8 cellular contexts compared by ENCODE assay signal in the genomic region with DNA sequence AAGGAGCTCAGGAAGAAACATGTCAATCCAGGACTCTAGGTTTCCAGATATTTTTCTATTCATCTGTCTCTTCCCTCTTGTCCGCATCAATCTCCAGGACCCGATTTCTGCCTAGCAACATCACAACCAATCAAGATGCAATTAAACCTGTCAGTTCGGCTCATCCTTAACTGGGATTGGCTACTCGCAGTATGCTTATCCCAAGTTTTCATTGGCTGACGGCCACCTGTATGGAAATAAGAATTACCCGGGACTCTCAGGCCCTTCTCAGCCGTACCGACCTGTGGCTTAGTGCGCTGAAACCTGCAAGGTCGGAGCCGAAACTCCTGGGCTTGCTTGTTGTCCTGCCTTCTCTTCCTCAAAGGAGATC. TPM values are rescaled to one million over a fixed set of nuclear protein-coding genes. Genes with fewer than 3 reads are reported as not detected.
DNase-seq lines count a peak whose midpoint lies in the region; ATAC-seq, FAIRE-seq and TF ChIP-seq lines count a peak whose summit lies in the region.

No MANE protein-coding gene starts in this region.

- H3K9me3 Mint-ChIP-seq in endodermal cell, result no peaks in the 10 kb centered on the region

- H3K4me3 Mint-ChIP-seq in endodermal cell, result peak overlapping the region; percentile 54

- no peaks in the 10 kb centered on the region for H3K9me1 ChIP-seq in IMR-90 (ENCODE audit: insufficient read depth, low read length)

- H3K27me3 ChIP-seq in IMR-90 (ENCODE audit: control insufficient read depth, insufficient read depth, low read length) (peaks cover 54% of the 10 kb centered on the region), endodermal cell (ENCODE audit: control insufficient read depth, insufficient read depth, low read length, poor library complexity, severe bottlenecking) (peaks cover 79% of the 10 kb centered on the region), liver (ENCODE audit: control insufficient read depth in 4 of 4, insufficient read depth in 4 of 4, low read length in 3 of 4) (peaks cover 4 to 9% (median 7%) of the 10 kb centered on the region in 4 donors)

- H3K4ac ChIP-seq in IMR-90 (ENCODE audit: low read depth, low read length), result no peak overlapping the region

- peaks cover 13% of the 10 kb centered on the region for H3K4me1 Mint-ChIP-seq in endodermal cell

- H3K14ac ChIP-seq in IMR-90 (replicated peaks; ENCODE audit: low read depth, low read length), result no peak overlapping the region

- peak; percentile 98 for DNase-seq in DMS53 treated with DMSO at 0.1 percent for 48 hours (lab: John Stamatoyannopoulos, UW; ENCODE audit: unreplicated experiment)
- peak; percentile 85 for DNase-seq in IMR-90
- DNase-seq in RCC 7860 (ENCODE audit: low spot score), result peak; percentile 39
- peak; percentile 96 for DNase-seq in endodermal cell
- DNase-seq in superior temporal gyrus (ENCODE audit: extremely low spot score), result peak; percentile 97

- H3K36me3 Mint-ChIP-seq in endodermal cell (ENCODE audit: low read depth), result no peaks in the 10 kb centered on the region

- no peak overlapping the region for H2BK15ac ChIP-seq in IMR-90 (ENCODE audit: low read depth, low read length)

- in situ Hi-C loops in IMR-90 (cut with MboI; ENCODE audit: low sequenced_read_pairs), result no loop called here

- H3K9ac ChIP-seq in IMR-90 (ENCODE audit: low read depth, low read length) (no peak overlapping the region), endodermal cell (ENCODE audit: extremely low read depth, low read length, poor library complexity, severe bottlenecking) (no peak overlapping the region), liver (ENCODE audit: low read depth in 1 of 2, low read length in 2 of 2) (peak overlapping the region in 1 of 2 donors; percentile 38)

- H3K23ac ChIP-seq in IMR-90 (ENCODE audit: low read depth, low read length), result no peak overlapping the region

- no peak for TF ChIP-seq POLR2A in IMR-90 (IDR thresholded peaks at IDR 0.05; ENCODE audit: low read depth, low read length)

- H3K56ac ChIP-seq in IMR-90 (ENCODE audit: extremely low read depth, insufficient read depth, low read length), result no peak overlapping the region

- TF ChIP-seq RAD21 in IMR-90 (IDR thresholded peaks at IDR 0.05; ENCODE audit: low read length), result no peak
- no peak for TF ChIP-seq RAD21 in liver (IDR thresholded peaks at IDR 0.05)

- H3K9me3 ChIP-seq in IMR-90 (ENCODE audit: control insufficient read depth, insufficient read depth, low read length), result no peaks in the 10 kb centered on the region
- no peaks in the 10 kb centered on the region for H3K9me3 ChIP-seq in endodermal cell (ENCODE audit: control insufficient read depth, low read length)
- H3K9me3 ChIP-seq in liver (ENCODE audit: control insufficient read depth in 4 of 4, low read length in 3 of 4), result no peaks in the 10 kb centered on the region

- no peak overlapping the region for H4K91ac ChIP-seq in IMR-90 (ENCODE audit: insufficient read depth, low read depth, low read length)

- dilution Hi-C loops in IMR-90 (cut with HindIII; ENCODE audit: low sequenced_read_pairs, unreplicated experiment), result no loop called here

- WGBS in IMR-90 (ENCODE audit: extremely low coverage in 2 of 2, insufficient read length in 1 of 2), 2 experiments, result 27% methylated on average over 11 of the region's 11 CpGs; no CpG with 5 or more reads in 1 of the 2 experiments
- 0 to 2% methylated on average over 11 of the region's 11 CpGs for WGBS in endodermal cell (ENCODE audit: insufficient coverage in 1 of 2, insufficient read length in 1 of 2), 2 experiments
- WGBS in liver, result 2% methylated on average over 11 of the region's 11 CpGs

- POLR2A ChIA-PET in IMR-90 (lab: Charles Lee; ENCODE audit: unreplicated experiment), result no interaction called here

- no peak overlapping the region for H2AK9ac ChIP-seq in IMR-90 (replicated peaks; ENCODE audit: low read depth, low read length, poor library complexity)

- H3K4me3 ChIP-seq in IMR-90 (ENCODE audit: insufficient read depth, low read depth, low read length) (no peak overlapping the region), endodermal cell (ENCODE audit: low read length) (peak overlapping the region; percentile 71), liver (ENCODE audit: low read depth in 1 of 3, low read length in 3 of 3) (peak overlapping the region in 2 of 3 donors; percentile 10 to 52)

- CTCF ChIA-PET in IMR-90 (lab: Yijun Ruan, JAX), result interaction anchor here (1.2 kb wide), 1 partner anchor 50 kb away, joined by 4 read pairs; no protein-coding TSS in a partner anchor

- no TSS peak for BruUV-seq in IMR-90 (replicated peaks; lab: Mats Ljungman, UMichigan)

- H4K5ac ChIP-seq in IMR-90 (ENCODE audit: low read depth, low read length), result no peak overlapping the region

- H3K18ac ChIP-seq in IMR-90 (ENCODE audit: low read depth, low read length), result no peak overlapping the region

- ATAC-seq in IMR-90 (ENCODE audit: low read depth), result peak; percentile 86
- ATAC-seq in HG02973 (IDR thresholded peaks at IDR 0.05; ENCODE audit: unreplicated experiment), result no peak
- no peak for ATAC-seq in HG03342 (IDR thresholded peaks at IDR 0.05; ENCODE audit: unreplicated experiment)

- H3K27me3 Mint-ChIP-seq in endodermal cell (ENCODE audit: insufficient read depth), result peaks cover 79% of the 10 kb centered on the region

- H3K4me1 ChIP-seq in IMR-90 (ENCODE audit: control insufficient read depth, insufficient read depth, low read length) (peaks cover 2% of the 10 kb centered on the region; the same call in 1 of the 2 replicates), endodermal cell (ENCODE audit: control insufficient read depth, insufficient read depth, low read length) (no peaks in the 10 kb centered on the region), liver (ENCODE audit: control insufficient read depth in 4 of 4, insufficient read depth in 4 of 4, low read length in 3 of 4) (peaks cover 3 to 11% (median 5%) of the 10 kb centered on the region in 4 donors)

- peak overlapping the region; percentile 20 for H3K27ac Mint-ChIP-seq in endodermal cell

- no peak overlapping the region for H2AK5ac ChIP-seq in IMR-90 (ENCODE audit: low read depth, low read length)

- no peak overlapping the region for H2BK120ac ChIP-seq in IMR-90 (ENCODE audit: low read depth, low read length)

- no peak overlapping the region for H2BK20ac ChIP-seq in IMR-90 (ENCODE audit: low read depth, low read length)

- intact Hi-C loops in IMR-90 (cut with micrococcal nuclease), result no loop called here

- no peaks in the 10 kb centered on the region for H3K79me1 ChIP-seq in IMR-90 (ENCODE audit: low read depth in 1 of 2, low read length in 2 of 2)

- H4K8ac ChIP-seq in IMR-90 (ENCODE audit: low read depth in 2 of 2, low read length in 2 of 2), result 0 out of 4 replicates have a peak overlapping the region, but pooled peaks of 1 of the 2 experiments have one; percentile 10

- peak overlapping the region; percentile 85 for H2AFZ ChIP-seq in IMR-90 (replicated peaks; ENCODE audit: low read length, poor library complexity)

- no peak overlapping the region for H3K27ac ChIP-seq in IMR-90 (ENCODE audit: insufficient read depth, low read length)
- no peak overlapping the region for H3K27ac ChIP-seq in endodermal cell (ENCODE audit: low read depth, low read length)
- no peak overlapping the region for H3K27ac ChIP-seq in liver (ENCODE audit: low read depth in 1 of 2, low read length in 2 of 2)

- TF ChIP-seq CTCF in IMR-90 (conservative IDR thresholded peaks at IDR 0.05; ENCODE audit: low read depth, low read length) (no peak), endodermal cell (conservative IDR thresholded peaks at IDR 0.05) (no peak), liver (IDR thresholded peaks at IDR 0.05; ENCODE audit: low read depth, low read length, missing input control) (no peak)

- no peak overlapping the region for H2BK5ac ChIP-seq in IMR-90 (ENCODE audit: low read depth, low read length, poor library complexity, severe bottlenecking)

- peak; percentile 48 for FAIRE-seq in RCC 7860 (lab: Jason Lieb, UNC)

- no peak overlapping the region for H3K4me2 ChIP-seq in IMR-90 (ENCODE audit: low read depth, low read length)

- H3K36me3 ChIP-seq in IMR-90 (ENCODE audit: control insufficient read depth, insufficient read depth, low read length) (no peaks in the 10 kb centered on the region), endodermal cell (ENCODE audit: control insufficient read depth, insufficient read depth, low read length) (no peaks in the 10 kb centered on the region), liver (ENCODE audit: control insufficient read depth in 4 of 4, insufficient read depth in 3 of 4, low read depth in 1 of 4, low read length in 3 of 4) (no peaks in the 10 kb centered on the region)

- H4K20me1 ChIP-seq in IMR-90 (ENCODE audit: insufficient read depth, low read length), result no peaks in the 10 kb centered on the region

TF ChIP-seq in IMR-90, 13 proteins besides CTCF, POLR2A, EP300 and RAD21:
- TF ChIP-seq RFX5 (IDR thresholded peaks at IDR 0.05; ENCODE audit: low read depth, low read length) (peak; percentile 94), RCOR1 (IDR thresholded peaks at IDR 0.05; ENCODE audit: insufficient replicate concordance, low read length) (no peak)

TF ChIP-seq in liver, 16 proteins besides CTCF, POLR2A, EP300 and RAD21:
- TF ChIP-seq SP1 (IDR thresholded peaks at IDR 0.05) (peak; percentile 9), FOXA1 (IDR thresholded peaks at IDR 0.05) (no peak), YY1 (IDR thresholded peaks at IDR 0.05) (no peak), TAF1 (conservative IDR thresholded peaks at IDR 0.05) (no peak)

RNA-seq across cellular contexts. Expression of gene ATP5MC2, which starts 20.4 kb away (rescaled TPM):
- 138 and 361 TPM in 2 replicates for total RNA-seq in IMR-90 (2012; rRNA removed)
- polyA plus RNA-seq in IMR-90 (2012; rRNA removed), result 309 and 344 TPM in 2 replicates
- polyA plus RNA-seq in IMR-90 (2012; cell fraction: cytosol; rRNA removed), result 479 and 973 TPM in 2 replicates
- polyA plus RNA-seq in IMR-90 (2012; cell fraction: nucleus; rRNA removed; ENCODE audit: low replicate concordance), result 159 and 236 TPM in 2 replicates
- 100 to 1,000 TPM; 299 to 307 TPM for total RNA-seq in endodermal cell
- polyA plus RNA-seq in endodermal cell (2013, experiment 1 of 2), result 609 TPM
- polyA plus RNA-seq in endodermal cell (2013, experiment 2 of 2), result 513 TPM
- total RNA-seq in liver, result 100 to 1,000 TPM in 1 of 2 donors, 10 to 100 TPM in 1; 57.0 to 110 TPM
- polyA plus RNA-seq in liver, result 100 to 1,000 TPM; 231 to 294 TPM

RNA-seq across cellular contexts. Expression of gene CALCOCO1, which starts 31.0 kb away (rescaled TPM):
- total RNA-seq in IMR-90 (2012; rRNA removed) (100.0 and 169 TPM in 2 replicates), endodermal cell (10 to 100 TPM; 41.4 to 45.7 TPM), liver (10 to 100 TPM; 61.2 to 67.4 TPM)
- polyA plus RNA-seq in IMR-90 (2012; rRNA removed) (110 and 156 TPM in 2 replicates), liver (10 to 100 TPM; 24.4 to 25.2 TPM)
- polyA plus RNA-seq in IMR-90 (2012; cell fraction: cytosol; rRNA removed), result 66.6 and 103 TPM in 2 replicates
- 596 and 737 TPM in 2 replicates for polyA plus RNA-seq in IMR-90 (2012; cell fraction: nucleus; rRNA removed; ENCODE audit: low replicate concordance)
- polyA plus RNA-seq in endodermal cell (2013, experiment 1 of 2), result 72.2 TPM
- polyA plus RNA-seq in endodermal cell (2013, experiment 2 of 2), result 59.0 TPM

RNA-seq across cellular contexts. Expression of gene CISTR, which starts 55.5 kb away (rescaled TPM):
- total RNA-seq in IMR-90 (2012; rRNA removed) (not detected in 2 replicates), endodermal cell (not detected), liver (not detected)
- polyA plus RNA-seq in IMR-90 (2012; rRNA removed) (not detected in 2 replicates), liver (not detected)
- not detected in 2 replicates for polyA plus RNA-seq in IMR-90 (2012; cell fraction: cytosol; rRNA removed)
- polyA plus RNA-seq in IMR-90 (2012; cell fraction: nucleus; rRNA removed; ENCODE audit: low replicate concordance), result not detected in 2 replicates
- not detected for polyA plus RNA-seq in endodermal cell (2013, experiment 1 of 2)
- polyA plus RNA-seq in endodermal cell (2013, experiment 2 of 2), result not detected

Comparison
In these comparisons a context has a peak if more than half of its experiments do, and no peak if none do; other contexts are left out.
1. DNase-seq: peak in every context shown above with its lines; median percentile 98 in DMS53 treated with DMSO at 0.1 percent for 48 hours; 97 in superior temporal gyrus; 96 in endodermal cell; 85 in IMR-90; 39 in RCC 7860.